ENCODE assay signal across 22 cellular contexts in the genomic region with DNA sequence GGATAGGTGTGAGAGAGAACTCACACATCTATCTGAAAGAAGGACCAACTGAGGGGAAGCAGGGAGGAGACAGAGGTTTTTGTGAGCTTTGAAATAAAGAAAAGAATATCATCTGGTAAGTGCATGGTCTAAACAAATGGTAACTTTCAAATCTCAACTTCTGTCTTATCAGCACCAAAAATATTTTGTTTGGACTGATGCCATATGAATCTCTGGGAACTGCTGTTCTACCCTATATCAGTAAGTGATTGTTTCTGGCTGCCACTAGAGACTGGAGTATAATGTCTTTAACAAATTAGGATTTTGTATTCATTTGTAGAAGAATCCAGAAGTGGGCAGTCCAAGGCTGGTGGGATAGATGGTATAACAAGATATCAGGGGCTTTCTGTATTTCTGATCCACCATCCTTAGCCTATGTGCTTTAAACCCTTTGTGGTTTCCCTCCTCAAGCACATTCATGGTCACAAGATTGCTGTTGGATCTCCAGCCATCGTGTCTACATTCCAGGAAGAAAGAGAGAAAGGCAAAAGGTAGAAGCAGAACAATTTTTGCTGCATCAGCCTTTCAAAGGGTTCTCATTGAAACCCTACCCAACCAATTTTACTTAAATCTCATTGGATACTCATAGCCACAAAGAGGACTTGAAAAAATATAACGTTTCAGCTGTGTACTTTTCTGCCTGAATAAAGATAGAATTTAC. TPM values are rescaled to one million over a fixed set of nuclear protein-coding genes. Genes with fewer than 3 reads are reported as not detected.
A peak's percentile ranks its signal among the peaks of the same experiment; 100 is the strongest.
DNase-seq lines count a peak whose midpoint lies in the region; ATAC-seq and TF ChIP-seq lines count a peak whose summit lies in the region.
"Had no signal": no experiment of that assay in that cellular context is flagged by ENCODE, and none has a peak within 500 bp of the region (broad histone marks: within the 10 kb centered on the region; RNA-seq: fewer than 3 reads in every experiment).

No MANE protein-coding gene starts in this region.

- H3K36me3 ChIP-seq in esophagus muscularis mucosa = no peaks in the 10 kb centered on the region
- H3K36me3 ChIP-seq: BE2C, SJCRH30 had no signal

- H3K9me3 ChIP-seq in right cardiac atrium (ENCODE audit: control insufficient read depth, low read length) (no peaks in the 10 kb centered on the region), esophagus muscularis mucosa (peaks cover 0 to 15% (median 5%) of the 10 kb centered on the region in 4 donors)
- H3K9me3 ChIP-seq: BE2C, SJCRH30 had no signal

- intact Hi-C loops in Right ventricle myocardium superior (cut with DNase I) = no loop called here
- intact Hi-C loops in right cardiac atrium (cut with DNase I) = no loop called here
- intact Hi-C loops in esophagus muscularis mucosa (cut with DNase I) = no loop called here

- DNase-seq in Right ventricle myocardium superior (no peak), right cardiac atrium (no peak), RPMI7951 (ENCODE audit: low read depth) (peak; percentile 60), esophagus muscularis mucosa (ENCODE audit: extremely low spot score) (peak; percentile 62), OCI-M2 (lab: John Stamatoyannopoulos, UW; ENCODE audit: unreplicated experiment) (no peak), SW480 (ENCODE audit: low spot score) (no peak)
- DNase-seq: BE2C; CD4-positive, alpha-beta T cell; DMS153; GF-D8; H9; NCI-H1417 treated with DMSO at 0.1 percent for 48 hours; NCI-H187 treated with DMSO at 0.1 percent for 48 hours; NCI-H2227 treated with DMSO at 0.1 percent for 48 hours; NCI-H524 treated with DMSO at 0.1 percent for 48 hours; PC-3; SJCRH30 had no signal

- no peak overlapping the region for H3K4me3 Mint-ChIP-seq in nephron
- H3K4me3 Mint-ChIP-seq: CD4-positive, alpha-beta T cell; H9 had no signal

- TF ChIP-seq CTCF in esophagus muscularis mucosa (IDR thresholded peaks at IDR 0.05) (no peak), nephron (IDR thresholded peaks at IDR 0.05; ENCODE audit: unreplicated experiment in 3 of 3) (no peak)

- H3K9me3 Mint-ChIP-seq in nephron = peaks cover 13% of the 10 kb centered on the region

- TF ChIP-seq POLR2A in esophagus muscularis mucosa (IDR thresholded peaks at IDR 0.05; ENCODE audit: low read depth) = no peak

- H3K27ac ChIP-seq in right cardiac atrium (ENCODE audit: low read length) = no peak overlapping the region
- H3K27ac ChIP-seq in esophagus muscularis mucosa (replicated peaks in 1 of 4) = no peak overlapping the region
- H3K27ac ChIP-seq: RWPE1, SJCRH30 had no signal

- H3K36me3 Mint-ChIP-seq in nephron (ENCODE audit: low read depth) = no peaks in the 10 kb centered on the region

- 64% methylated on average over 2 of the region's 2 CpGs for WGBS in right cardiac atrium
- WGBS in esophagus muscularis mucosa = 72% methylated on average over 2 of the region's 2 CpGs

- no peaks in the 10 kb centered on the region for H3K4me1 ChIP-seq in right cardiac atrium (ENCODE audit: control insufficient read depth, insufficient read depth, low read length)
- no peaks in the 10 kb centered on the region for H3K4me1 ChIP-seq in esophagus muscularis mucosa
- H3K4me1 ChIP-seq: SJCRH30 had no signal

- H3K27me3 Mint-ChIP-seq in nephron (ENCODE audit: low read depth) = no peaks in the 10 kb centered on the region

- H3K27ac Mint-ChIP-seq in nephron = peak overlapping the region; percentile 74 to 94 (median 81)
- H3K27ac Mint-ChIP-seq: CD4-positive, alpha-beta T cell; H9 had no signal

- H3K4me3 ChIP-seq in right cardiac atrium (ENCODE audit: low read length) (no peak overlapping the region), esophagus muscularis mucosa (no peak overlapping the region)
- H3K4me3 ChIP-seq: SJCRH30 had no signal

- H3K27me3 ChIP-seq in right cardiac atrium (ENCODE audit: control insufficient read depth, insufficient read depth) = no peaks in the 10 kb centered on the region
- H3K27me3 ChIP-seq in esophagus muscularis mucosa = no peaks in the 10 kb centered on the region
- H3K27me3 ChIP-seq: BE2C, SJCRH30 had no signal

- peak; percentile 18 for ATAC-seq in Right ventricle myocardium superior (ENCODE audit: poor library complexity)
- no peak for ATAC-seq in right cardiac atrium
- no peak for ATAC-seq in GM19467 (IDR thresholded peaks at IDR 0.05; ENCODE audit: unreplicated experiment)
- ATAC-seq: PC-3 had no signal

- TF ChIP-seq EP300 in esophagus muscularis mucosa (IDR thresholded peaks at IDR 0.05) = no peak

- H3K4me1 Mint-ChIP-seq in nephron = peaks cover 6% of the 10 kb centered on the region

RNA-seq across cellular contexts. Expression of gene HEPHL1, which starts 4.7 kb away (rescaled TPM):
- total RNA-seq in Right ventricle myocardium superior (not detected), right cardiac atrium (not detected), esophagus muscularis mucosa (under 1 TPM in 1 of 4 donors, not detected in 3; 0.42 TPM)
- polyA plus RNA-seq in right cardiac atrium = not detected
- 0.10 TPM in 1 of 2 replicates, not detected in the other for total RNA-seq in RPMI7951 (2014; rRNA removed; shearing (Covaris generic))
- total RNA-seq: A172; CD4-positive, alpha-beta T cell; Daoy; H9; SJCRH30 had no signal

Comparison
In these comparisons a context has a peak if more than half of its experiments do, and no peak if none do; other contexts are left out.
1. DNase-seq: peak in RPMI7951 (single experiment) and esophagus muscularis mucosa (single experiment); none in Right ventricle myocardium superior (single experiment), right cardiac atrium (0 of 3), OCI-M2 (single experiment) and SW480 (single experiment).